ENCODE assay signal across 23 cellular contexts in the genomic region with DNA sequence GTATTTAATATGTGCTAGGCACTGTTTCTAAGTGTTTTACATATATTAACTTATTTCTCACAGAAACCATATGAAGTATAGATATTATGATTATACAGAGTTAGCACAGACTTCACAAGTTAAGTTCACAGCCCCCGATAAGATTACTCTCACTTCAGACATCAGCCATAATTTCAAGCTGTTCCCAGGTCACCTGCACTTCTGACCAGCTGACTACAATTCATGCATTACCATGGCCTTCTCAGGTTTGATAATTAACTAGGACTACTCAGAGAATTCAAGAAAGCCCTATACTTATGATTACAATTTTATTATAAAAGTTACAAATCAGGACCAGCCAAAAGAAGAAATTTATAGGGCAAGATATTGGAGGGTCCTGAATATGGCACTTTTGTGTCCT.
DNase-seq lines count a peak whose midpoint lies in the region; ATAC-seq and TF ChIP-seq lines count a peak whose summit lies in the region.
"Had no signal": no experiment of that assay in that cellular context is flagged by ENCODE, and none has a peak within 500 bp of the region (broad histone marks: within the 10 kb centered on the region; RNA-seq: fewer than 3 reads in every experiment).

No MANE protein-coding gene starts in this region.

- peaks cover 12% of the 10 kb centered on the region for H3K79me2 ChIP-seq in mammary epithelial cell (ENCODE audit: insufficient read depth, low read length)

- no peaks in the 10 kb centered on the region for H3K27me3 Mint-ChIP-seq in stimulated activated memory B cell treated with anti-CD40 and anti-IgM and Interleukin-4, amounts not matched to agents 10 μg/mL and 1 μg/mL and 100 μg/mL, for 72 hours
- H3K27me3 Mint-ChIP-seq in CD8-positive, alpha-beta memory T cell: no peaks in the 10 kb centered on the region
- H3K27me3 Mint-ChIP-seq: dendritic cell treated with granulocyte-macrophage colony-stimulating factor and Interleukin-4, amounts not matched to agents 40 ng/mL and 50 ng/mL, for 4 days had no signal

- H3K9me3 Mint-ChIP-seq in stimulated activated memory B cell treated with anti-CD40 and anti-IgM and Interleukin-4, amounts not matched to agents 10 μg/mL and 1 μg/mL and 100 μg/mL, for 72 hours: peaks cover 4% of the 10 kb centered on the region
- H3K9me3 Mint-ChIP-seq in CD8-positive, alpha-beta memory T cell: peaks cover 0 to 3% (median 0%) of the 10 kb centered on the region in 5 donors

- no peak overlapping the region for H2AFZ ChIP-seq in mammary epithelial cell (ENCODE audit: low read depth, low read length)

- H3K9me3 ChIP-seq in SJSA1 (replicated peaks): no peaks in the 10 kb centered on the region; the same call in 1 of the 2 replicates
- H3K9me3 ChIP-seq in mammary epithelial cell (replicated peaks; ENCODE audit: insufficient read depth, low read length): peaks cover 2% of the 10 kb centered on the region
- no peaks in the 10 kb centered on the region for H3K9me3 ChIP-seq in muscle layer of colon (ENCODE audit: low read length)
- peaks cover 0 to 15% (median 0%) of the 10 kb centered on the region in 8 donors for H3K9me3 ChIP-seq in spleen
- no peaks in the 10 kb centered on the region for H3K9me3 ChIP-seq in CD8-positive, alpha-beta memory T cell (ENCODE audit: low read length)

- in situ Hi-C loops in mammary epithelial cell (cut with MboI; ENCODE audit: low sequenced_read_pairs in 2 of 2): no loop called here

- H3K27ac Mint-ChIP-seq in stimulated activated memory B cell treated with anti-CD40 and anti-IgM and Interleukin-4, amounts not matched to agents 10 μg/mL and 1 μg/mL and 100 μg/mL, for 72 hours: no peak overlapping the region
- H3K27ac Mint-ChIP-seq in CD8-positive, alpha-beta memory T cell: peak overlapping the region in 1 of 8 donors; percentile 66
- H3K27ac Mint-ChIP-seq: activated naive CD4-positive, alpha-beta T cell treated with anti-CD3 and anti-CD28 coated beads for 36 hours; dendritic cell treated with granulocyte-macrophage colony-stimulating factor and Interleukin-4, amounts not matched to agents 40 ng/mL and 50 ng/mL, for 4 days had no signal

- no peak for ATAC-seq in HG03439 (IDR thresholded peaks at IDR 0.05; ENCODE audit: unreplicated experiment)
- ATAC-seq in stimulated activated memory B cell treated with anti-CD40 and anti-IgM and Interleukin-4, amounts not matched to agents 10 μg/mL and 1 μg/mL and 100 μg/mL, for 72 hours: no peak
- ATAC-seq: activated T-cell treated with anti-CD3 and anti-CD28 coated beads, Interleukin-2, amount 50 U/mL, for 4 hours; GM12878 had no signal

- TF ChIP-seq CTCF in mammary epithelial cell (conservative IDR thresholded peaks at IDR 0.05 in 1 of 2, IDR thresholded peaks at IDR 0.05 in 1 of 2; ENCODE audit: extremely low read depth in 1 of 2, insufficient read depth in 1 of 2, low read depth in 1 of 2, low read length in 2 of 2) (no peak), spleen (IDR thresholded peaks at IDR 0.05 in 8 of 11, conservative IDR thresholded peaks at IDR 0.05 in 3 of 11) (no peak)

- intact Hi-C loops in mammary epithelial cell (cut with micrococcal nuclease): no loop called here
- intact Hi-C loops in spleen (cut with DNase I; ENCODE audit: low total_unique reads): no loop called here

- H3K4me1 ChIP-seq in SJSA1 (replicated peaks) (peaks cover 20% of the 10 kb centered on the region), mammary epithelial cell (ENCODE audit: insufficient read depth, low read length) (peaks cover 4% of the 10 kb centered on the region), muscle layer of colon (ENCODE audit: insufficient read depth, low read length) (peaks cover 35% of the 10 kb centered on the region), spleen (peaks cover 0 to 31% (median 11%) of the 10 kb centered on the region in 6 donors)
- no peaks in the 10 kb centered on the region for H3K4me1 ChIP-seq in CD8-positive, alpha-beta memory T cell (ENCODE audit: insufficient read depth, low read length)

- peaks cover 5% of the 10 kb centered on the region; the same call in 1 of the 2 replicates for H3K36me3 ChIP-seq in SJSA1
- H3K36me3 ChIP-seq in mammary epithelial cell (ENCODE audit: insufficient read depth, low read length): no peaks in the 10 kb centered on the region
- no peaks in the 10 kb centered on the region for H3K36me3 ChIP-seq in muscle layer of colon (ENCODE audit: insufficient read depth, low read length)
- H3K36me3 ChIP-seq in spleen: peaks cover 0 to 76% (median 4%) of the 10 kb centered on the region in 6 donors
- H3K36me3 ChIP-seq in CD8-positive, alpha-beta memory T cell (ENCODE audit: insufficient read depth, low read length): peaks cover 9% of the 10 kb centered on the region
- H3K36me3 ChIP-seq: cardiac muscle cell had no signal

- H3K4me3 Mint-ChIP-seq in stimulated activated memory B cell treated with anti-CD40 and anti-IgM and Interleukin-4, amounts not matched to agents 10 μg/mL and 1 μg/mL and 100 μg/mL, for 72 hours: no peak overlapping the region
- H3K4me3 Mint-ChIP-seq in CD8-positive, alpha-beta memory T cell: no peak overlapping the region
- H3K4me3 Mint-ChIP-seq: activated naive CD4-positive, alpha-beta T cell treated with anti-CD3 and anti-CD28 coated beads for 36 hours; activated T-cell treated with anti-CD3 and anti-CD28 coated beads, Interleukin-2, amount 50 U/mL, for 4 hours; dendritic cell treated with granulocyte-macrophage colony-stimulating factor and Interleukin-4, amounts not matched to agents 40 ng/mL and 50 ng/mL, for 4 days had no signal

- no peak overlapping the region for H3K4me2 ChIP-seq in mammary epithelial cell (ENCODE audit: insufficient read depth, low read depth, low read length)

- H3K4me3 ChIP-seq in SJSA1: no peak overlapping the region
- H3K4me3 ChIP-seq in mammary epithelial cell (replicated peaks in 1 of 3; ENCODE audit: insufficient read depth in 1 of 3, low read depth in 2 of 3, low read length in 3 of 3): no peak overlapping the region
- H3K4me3 ChIP-seq in muscle layer of colon (ENCODE audit: low read depth in 1 of 2, low read length in 2 of 2): no peak overlapping the region
- no peak overlapping the region for H3K4me3 ChIP-seq in spleen
- no peak overlapping the region for H3K4me3 ChIP-seq in CD8-positive, alpha-beta memory T cell (ENCODE audit: low read length)
- H3K4me3 ChIP-seq: cardiac muscle cell, GM12878 had no signal

- peaks cover 6% of the 10 kb centered on the region for H3K4me1 Mint-ChIP-seq in stimulated activated memory B cell treated with anti-CD40 and anti-IgM and Interleukin-4, amounts not matched to agents 10 μg/mL and 1 μg/mL and 100 μg/mL, for 72 hours
- H3K4me1 Mint-ChIP-seq in CD8-positive, alpha-beta memory T cell: peaks cover 10 to 36% (median 33%) of the 10 kb centered on the region in 3 donors

- H3K27ac ChIP-seq in SJSA1 (peak overlapping the region; percentile 56; the same call in 1 of the 2 replicates), mammary epithelial cell (ENCODE audit: insufficient read depth, low read depth, low read length) (no peak overlapping the region), muscle layer of colon (ENCODE audit: low read depth, low read length) (peak overlapping the region; percentile 54), spleen (peak overlapping the region in 6 of 8 donors; percentile 20 to 64 (median 54))
- H3K27ac ChIP-seq in CD8-positive, alpha-beta memory T cell (ENCODE audit: low read depth, low read length): no peak overlapping the region
- H3K27ac ChIP-seq: cardiac muscle cell, VCaP had no signal

- no peak overlapping the region for H3K9ac ChIP-seq in mammary epithelial cell (ENCODE audit: insufficient read depth, low read length)
- H3K9ac ChIP-seq in muscle layer of colon (ENCODE audit: low read length): no peak overlapping the region

- H4K20me1 ChIP-seq in mammary epithelial cell (ENCODE audit: insufficient read depth, low read length): no peaks in the 10 kb centered on the region

- DNase-seq in SJSA1 (ENCODE audit: low read depth in 1 of 2, low spot score in 2 of 2) (no peak), mammary epithelial cell (no peak), spleen (no peak), NCI-H748 treated with DMSO at 0.1 percent for 48 hours (lab: John Stamatoyannopoulos, UW) (no peak)
- DNase-seq in CD8-positive, alpha-beta memory T cell: no peak
- DNase-seq: activated CD4-positive, alpha-beta T cell treated with anti-CD3 and anti-CD28 coated beads for 48 hours; activated naive CD4-positive, alpha-beta T cell treated with anti-CD3 and anti-CD28 coated beads for 36 hours; activated T-cell treated with anti-CD3 and anti-CD28 coated beads, Interleukin-2, amount 50 U/mL, for 4 hours; amygdala; glutamatergic neuron; HCEC 1CT; NCI-H1092; NCI-H1930; NCI-H774; stimulated activated CD8-positive, alpha-beta memory T cell treated with anti-CD3 and anti-CD28 coated beads, Interleukin-4, amount 100 ng/mL, for 48 hours; T-helper 2 cell had no signal

- CTCF ChIA-PET in mammary epithelial cell (lab: Charles Lee; ENCODE audit: low non-redundant PET): no interaction called here
- CTCF ChIA-PET in CD8-positive, alpha-beta memory T cell (lab: Charles Lee): interaction anchor here (1.8 kb wide), 1 partner anchor 46 kb away, joined by 6 read pairs; no protein-coding TSS in a partner anchor

- 100% methylated on average over 1 of the region's 1 CpG for WGBS in mammary epithelial cell (ENCODE audit: low coverage, missing lambda C conversion rate)
- 81 to 90% (median 86%) methylated on average over 1 of the region's 1 CpG for WGBS in spleen, 5 donors

- dilution Hi-C loops in mammary epithelial cell (cut with HindIII; ENCODE audit: low sequenced_read_pairs): no loop called here

- H3K36me3 Mint-ChIP-seq in stimulated activated memory B cell treated with anti-CD40 and anti-IgM and Interleukin-4, amounts not matched to agents 10 μg/mL and 1 μg/mL and 100 μg/mL, for 72 hours: peaks cover 63% of the 10 kb centered on the region
- peaks cover 16 to 56% (median 21%) of the 10 kb centered on the region in 3 donors for H3K36me3 Mint-ChIP-seq in CD8-positive, alpha-beta memory T cell

- no peak for TF ChIP-seq POLR2A in spleen (IDR thresholded peaks at IDR 0.05)

- BruUV-seq in mammary epithelial cell (replicated peaks; lab: Mats Ljungman, UMichigan): TSS peak; percentile 22

- H3K27me3 ChIP-seq in SJSA1 (replicated peaks): no peaks in the 10 kb centered on the region
- H3K27me3 ChIP-seq in mammary epithelial cell (ENCODE audit: insufficient read depth, low read length): no peaks in the 10 kb centered on the region
- no peaks in the 10 kb centered on the region for H3K27me3 ChIP-seq in muscle layer of colon (ENCODE audit: control insufficient read depth in 1 of 2, insufficient read depth in 2 of 2, low read length in 2 of 2)
- H3K27me3 ChIP-seq in spleen (replicated peaks in 1 of 7): no peaks in the 10 kb centered on the region
- H3K27me3 ChIP-seq in CD8-positive, alpha-beta memory T cell (ENCODE audit: insufficient read depth, low read length, poor library complexity, severe bottlenecking): no peaks in the 10 kb centered on the region
- H3K27me3 ChIP-seq: cardiac muscle cell had no signal

- POLR2A ChIA-PET in CD8-positive, alpha-beta memory T cell (lab: Charles Lee): no interaction called here

Comparison
In these comparisons a context has a peak if more than half of its experiments do, and no peak if none do; other contexts are left out.
1. H3K27ac ChIP-seq: peak in SJSA1 (single experiment), muscle layer of colon (single experiment) and spleen (6 of 8); none in mammary epithelial cell (single experiment) and CD8-positive, alpha-beta memory T cell (single experiment).